ENCODE assay signal across 11 cellular contexts in genomic region chr7:22355620-22356009, GRCh38. TPM values are rescaled to one million over a fixed set of nuclear protein-coding genes. Genes with fewer than 3 reads are reported as not detected.
A peak's percentile ranks its signal among the peaks of the same experiment; 100 is the strongest.
DNase-seq lines count a peak whose midpoint lies in the region; ATAC-seq and TF ChIP-seq lines count a peak whose summit lies in the region.
"Had no signal": no experiment of that assay in that cellular context is flagged by ENCODE, and none has a peak within 500 bp of the region (broad histone marks: within the 10 kb centered on the region; RNA-seq: fewer than 3 reads in every experiment).

No MANE protein-coding gene starts in this region.

- H3K4me3 ChIP-seq in left ventricle myocardium inferior (peak overlapping the region; percentile 67), lower lobe of right lung (peak overlapping the region; percentile 58)

- TF ChIP-seq CTCF in left ventricle myocardium inferior (IDR thresholded peaks at IDR 0.05; ENCODE audit: borderline replicate concordance) (no peak), lower lobe of right lung (IDR thresholded peaks at IDR 0.05) (no peak)

- H3K4me1 ChIP-seq in left ventricle myocardium inferior = peaks cover 18% of the 10 kb centered on the region
- H3K4me1 ChIP-seq in lower lobe of right lung = peaks cover 20% of the 10 kb centered on the region

- H3K36me3 ChIP-seq in left ventricle myocardium inferior = no peaks in the 10 kb centered on the region
- no peaks in the 10 kb centered on the region for H3K36me3 ChIP-seq in lower lobe of right lung

- H3K27me3 ChIP-seq in left ventricle myocardium inferior (ENCODE audit: low read depth) (peaks cover 34% of the 10 kb centered on the region), lower lobe of right lung (ENCODE audit: low read depth) (peaks cover 7% of the 10 kb centered on the region)

- H3K27ac ChIP-seq in left ventricle myocardium inferior (replicated peaks) = peak overlapping the region; percentile 23
- peak overlapping the region; percentile 81 for H3K27ac ChIP-seq in angular gyrus (ENCODE audit: low read depth, low read length)
- no peak overlapping the region for H3K27ac ChIP-seq in lower lobe of right lung

- DNase-seq in left ventricle myocardium inferior = no peak
- DNase-seq in left cardiac atrium = no peak
- no peak for DNase-seq in lower lobe of right lung
- no peak for DNase-seq in stimulated activated CD4-positive, alpha-beta T cell treated with anti-CD3 and anti-CD28 coated beads, Interleukin-4, amount 100 ng/mL, for 4 hours
- no peak for DNase-seq in KG1 (lab: John Stamatoyannopoulos, UW)
- DNase-seq in NCI-H1417 (lab: John Stamatoyannopoulos, UW) = no peak
- DNase-seq: HCEC 1CT; stimulated activated CD4-positive, alpha-beta T cell treated with anti-CD3 and anti-CD28 coated beads, Interleukin-4, amount 100 ng/mL, for 24 hours; T1000 had no signal

- H3K9me3 ChIP-seq in left ventricle myocardium inferior (replicated peaks) (peaks cover 24% of the 10 kb centered on the region), lower lobe of right lung (peaks cover 6% of the 10 kb centered on the region)

- ATAC-seq in left cardiac atrium = no peak
- no peak for ATAC-seq in lower lobe of right lung
- no peak for ATAC-seq in HG03442 (IDR thresholded peaks at IDR 0.05; ENCODE audit: unreplicated experiment)

- intact Hi-C loops in left ventricle myocardium inferior (cut with micrococcal nuclease) (no loop called here), left cardiac atrium (cut with DNase I) (no loop called here), lower lobe of right lung (cut with DNase I) (no loop called here)

RNA-seq across cellular contexts. Expression of gene RAPGEF5, which starts 1.3 kb away (rescaled TPM):
- total RNA-seq in left ventricle myocardium inferior (16.5 TPM), left cardiac atrium (10 to 100 TPM; 15.9 to 29.8 TPM), lower lobe of right lung (85.1 TPM)
